Comparison of ENCODE assay signal across 1 cellular context in the genomic region with DNA sequence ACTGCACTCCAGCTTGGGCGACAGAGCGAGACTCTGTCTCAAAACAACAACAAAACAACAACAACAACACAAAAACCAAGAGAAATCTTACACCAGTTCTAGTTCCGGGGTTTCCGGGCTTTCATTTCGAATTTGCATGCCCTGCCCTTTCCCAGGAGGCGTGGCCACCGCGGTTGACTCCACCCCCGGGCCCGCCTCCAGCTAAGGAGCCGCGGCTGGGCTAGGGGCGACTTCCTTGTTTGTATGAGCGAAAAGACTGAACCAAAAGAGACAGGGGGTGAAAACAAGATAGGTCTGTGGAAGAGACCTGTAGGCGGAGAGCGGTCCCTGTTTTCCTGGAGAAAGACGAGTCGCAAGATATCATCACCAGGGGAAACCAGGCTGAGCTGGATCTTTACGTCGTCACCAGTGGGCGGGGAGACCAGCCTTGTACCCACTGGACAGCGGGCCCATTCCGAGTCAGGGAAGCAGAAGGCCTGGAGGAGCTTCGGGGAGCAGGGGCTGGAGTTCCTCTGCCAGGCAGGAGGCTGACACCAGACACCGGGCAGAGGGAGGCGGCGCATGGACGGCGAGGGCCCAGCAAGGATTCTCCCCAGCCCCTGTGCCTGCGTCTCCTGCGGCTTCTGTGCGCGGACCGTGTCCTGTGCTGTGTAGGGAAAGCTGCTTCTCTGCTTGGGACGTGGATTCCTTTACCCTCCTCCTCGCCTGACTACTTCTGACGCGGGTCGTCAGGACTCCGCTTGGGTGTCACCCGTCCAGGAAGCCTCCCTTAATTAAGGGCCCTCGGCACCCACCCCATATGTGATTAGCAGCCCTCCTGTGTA.
TF ChIP-seq lines count a peak whose summit lies in the region.

No MANE protein-coding gene starts in this region.

TF ChIP-seq in HepG2, 621 proteins besides CTCF, POLR2A, EP300 and RAD21 (continued from another document and continues in another):
- TF ChIP-seq, protein P1, sequence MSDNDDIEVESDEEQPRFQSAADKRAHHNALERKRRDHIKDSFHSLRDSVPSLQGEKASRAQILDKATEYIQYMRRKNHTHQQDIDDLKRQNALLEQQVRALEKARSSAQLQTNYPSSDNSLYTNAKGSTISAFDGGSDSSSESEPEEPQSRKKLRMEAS (IDR thresholded peaks at IDR 0.05) = peak; percentile 39
- TF ChIP-seq ELF1 (CRISPR knock-in tag; IDR thresholded peaks at IDR 0.05) (peak; percentile 92), DBP (CRISPR knock-in tag; IDR thresholded peaks at IDR 0.05; ENCODE audit: not compliant biosample characterization) (no peak), ZNF225 (CRISPR knock-in tag; IDR thresholded peaks at IDR 0.05) (no peak), ZNF280B (CRISPR knock-in tag; IDR thresholded peaks at IDR 0.05; ENCODE audit: borderline replicate concordance) (peak; percentile 72), ZMYM4 (CRISPR knock-in tag; IDR thresholded peaks at IDR 0.05) (peak; percentile 25; the same call in 1 of the 2 replicates), ELF3 (CRISPR knock-in tag; IDR thresholded peaks at IDR 0.05) (peak; percentile 90), ZNF775 (CRISPR knock-in tag; IDR thresholded peaks at IDR 0.05; ENCODE audit: borderline replicate concordance) (no peak), ZFP62 (CRISPR knock-in tag; IDR thresholded peaks at IDR 0.05) (no peak), PLRG1 (conservative IDR thresholded peaks at IDR 0.05) (no peak), NR2F1 (CRISPR knock-in tag; IDR thresholded peaks at IDR 0.05) (no peak), ZBTB42 (CRISPR knock-in tag; IDR thresholded peaks at IDR 0.05) (no peak), SIN3A (IDR thresholded peaks at IDR 0.05; ENCODE audit: borderline replicate concordance, low read depth, low read length) (peak; percentile 45; the same call in 1 of the 2 replicates), ZNF777 (CRISPR knock-in tag; IDR thresholded peaks at IDR 0.05) (peak; percentile 89), FOXA1 (IDR thresholded peaks at IDR 0.05) (no peak), FOXA1 (CRISPR knock-in tag; IDR thresholded peaks at IDR 0.05) (0 out of 2 replicates have a peak, but pooled peaks have one; percentile 2), ZNF205 (CRISPR knock-in tag; IDR thresholded peaks at IDR 0.05) (no peak), ELF4 (CRISPR knock-in tag; IDR thresholded peaks at IDR 0.05; ENCODE audit: borderline replicate concordance) (no peak), TEAD2 (CRISPR knock-in tag; IDR thresholded peaks at IDR 0.05) (no peak), ZNF414 (CRISPR knock-in tag; IDR thresholded peaks at IDR 0.05) (no peak), PHF5A (CRISPR knock-in tag; IDR thresholded peaks at IDR 0.05; ENCODE audit: low read depth, unreplicated experiment) (no peak), NRL (CRISPR knock-in tag; IDR thresholded peaks at IDR 0.05; ENCODE audit: borderline replicate concordance) (no peak; the same call in 1 of the 2 replicates), PRPF4 (IDR thresholded peaks at IDR 0.05; ENCODE audit: low read depth, low read length, poor library complexity, severe bottlenecking) (no peak), RELA (CRISPR knock-in tag; IDR thresholded peaks at IDR 0.05) (no peak), SMYD3 (CRISPR knock-in tag; IDR thresholded peaks at IDR 0.05) (0 out of 2 replicates have a peak, but pooled peaks have one; percentile 18), RFXAP (CRISPR knock-in tag; IDR thresholded peaks at IDR 0.05; ENCODE audit: borderline replicate concordance) (no peak), MAFF (IDR thresholded peaks at IDR 0.05; ENCODE audit: low read depth, low read length) (no peak), ZNF335 (CRISPR knock-in tag; IDR thresholded peaks at IDR 0.05) (0 out of 2 replicates have a peak, but pooled peaks have one; percentile 28), FOXM1 (CRISPR knock-in tag; IDR thresholded peaks at IDR 0.05) (no peak), NFYB (CRISPR knock-in tag; IDR thresholded peaks at IDR 0.05) (no peak; the same call in 1 of the 2 replicates), RFX1 (IDR thresholded peaks at IDR 0.05) (no peak), ZNF563 (CRISPR knock-in tag; IDR thresholded peaks at IDR 0.05) (no peak), HNF1A (IDR thresholded peaks at IDR 0.05; ENCODE audit: low read depth) (no peak), HNF1A (CRISPR knock-in tag; IDR thresholded peaks at IDR 0.05; ENCODE audit: borderline replicate concordance) (no peak), CBX1 (IDR thresholded peaks at IDR 0.05; ENCODE audit: low read depth) (no peak), ATF7 (IDR thresholded peaks at IDR 0.05) (no peak), ATF7 (CRISPR knock-in tag; IDR thresholded peaks at IDR 0.05) (no peak; the same call in 1 of the 2 replicates), KAT7 (CRISPR knock-in tag; IDR thresholded peaks at IDR 0.05; ENCODE audit: borderline replicate concordance) (peak; percentile 54; the same call in 1 of the 2 replicates), ESRRA (CRISPR knock-in tag; IDR thresholded peaks at IDR 0.05; ENCODE audit: low read depth) (no peak), ZSCAN9 (CRISPR knock-in tag; IDR thresholded peaks at IDR 0.05; ENCODE audit: borderline replicate concordance) (no peak), SP5 (CRISPR knock-in tag; IDR thresholded peaks at IDR 0.05; ENCODE audit: borderline replicate concordance, low read depth) (no peak; the same call in 1 of the 2 replicates), ZNF768 (CRISPR knock-in tag; IDR thresholded peaks at IDR 0.05) (peak; percentile 57; the same call in 1 of the 2 replicates), ZNF10 (CRISPR knock-in tag; IDR thresholded peaks at IDR 0.05; ENCODE audit: borderline replicate concordance, low read depth) (no peak), ZC3H13 (CRISPR knock-in tag; IDR thresholded peaks at IDR 0.05) (no peak), IRF2 (CRISPR knock-in tag; IDR thresholded peaks at IDR 0.05) (peak; percentile 48; the same call in 1 of the 2 replicates), ZNF691 (CRISPR knock-in tag; IDR thresholded peaks at IDR 0.05; ENCODE audit: borderline replicate concordance, low read depth) (no peak)
- TF ChIP-seq, protein P2, sequence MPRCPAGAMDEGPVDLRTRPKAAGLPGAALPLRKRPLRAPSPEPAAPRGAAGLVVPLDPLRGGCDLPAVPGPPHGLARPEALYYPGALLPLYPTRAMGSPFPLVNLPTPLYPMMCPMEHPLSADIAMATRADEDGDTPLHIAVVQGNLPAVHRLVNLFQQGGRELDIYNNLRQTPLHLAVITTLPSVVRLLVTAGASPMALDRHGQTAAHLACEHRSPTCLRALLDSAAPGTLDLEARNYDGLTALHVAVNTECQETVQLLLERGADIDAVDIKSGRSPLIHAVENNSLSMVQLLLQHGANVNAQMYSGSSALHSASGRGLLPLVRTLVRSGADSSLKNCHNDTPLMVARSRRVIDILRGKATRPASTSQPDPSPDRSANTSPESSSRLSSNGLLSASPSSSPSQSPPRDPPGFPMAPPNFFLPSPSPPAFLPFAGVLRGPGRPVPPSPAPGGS (CRISPR knock-in tag; IDR thresholded peaks at IDR 0.05) = peak; percentile 67
- TF ChIP-seq, protein P3, sequence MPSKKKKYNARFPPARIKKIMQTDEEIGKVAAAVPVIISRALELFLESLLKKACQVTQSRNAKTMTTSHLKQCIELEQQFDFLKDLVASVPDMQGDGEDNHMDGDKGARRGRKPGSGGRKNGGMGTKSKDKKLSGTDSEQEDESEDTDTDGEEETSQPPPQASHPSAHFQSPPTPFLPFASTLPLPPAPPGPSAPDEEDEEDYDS (CRISPR knock-in tag; IDR thresholded peaks at IDR 0.05) = peak; percentile 90
- TF ChIP-seq, protein P4, sequence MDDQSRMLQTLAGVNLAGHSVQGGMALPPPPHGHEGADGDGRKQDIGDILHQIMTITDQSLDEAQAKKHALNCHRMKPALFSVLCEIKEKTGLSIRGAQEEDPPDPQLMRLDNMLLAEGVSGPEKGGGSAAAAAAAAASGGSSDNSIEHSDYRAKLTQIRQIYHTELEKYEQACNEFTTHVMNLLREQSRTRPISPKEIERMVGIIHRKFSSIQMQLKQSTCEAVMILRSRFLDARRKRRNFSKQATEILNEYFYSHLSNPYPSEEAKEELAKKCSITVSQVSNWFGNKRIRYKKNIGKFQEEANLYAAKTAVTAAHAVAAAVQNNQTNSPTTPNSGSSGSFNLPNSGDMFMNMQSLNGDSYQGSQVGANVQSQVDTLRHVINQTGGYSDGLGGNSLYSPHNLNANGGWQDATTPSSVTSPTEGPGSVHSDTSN (CRISPR knock-in tag; IDR thresholded peaks at IDR 0.05; ENCODE audit: borderline replicate concordance) = no peak
- TF ChIP-seq, protein P5, sequence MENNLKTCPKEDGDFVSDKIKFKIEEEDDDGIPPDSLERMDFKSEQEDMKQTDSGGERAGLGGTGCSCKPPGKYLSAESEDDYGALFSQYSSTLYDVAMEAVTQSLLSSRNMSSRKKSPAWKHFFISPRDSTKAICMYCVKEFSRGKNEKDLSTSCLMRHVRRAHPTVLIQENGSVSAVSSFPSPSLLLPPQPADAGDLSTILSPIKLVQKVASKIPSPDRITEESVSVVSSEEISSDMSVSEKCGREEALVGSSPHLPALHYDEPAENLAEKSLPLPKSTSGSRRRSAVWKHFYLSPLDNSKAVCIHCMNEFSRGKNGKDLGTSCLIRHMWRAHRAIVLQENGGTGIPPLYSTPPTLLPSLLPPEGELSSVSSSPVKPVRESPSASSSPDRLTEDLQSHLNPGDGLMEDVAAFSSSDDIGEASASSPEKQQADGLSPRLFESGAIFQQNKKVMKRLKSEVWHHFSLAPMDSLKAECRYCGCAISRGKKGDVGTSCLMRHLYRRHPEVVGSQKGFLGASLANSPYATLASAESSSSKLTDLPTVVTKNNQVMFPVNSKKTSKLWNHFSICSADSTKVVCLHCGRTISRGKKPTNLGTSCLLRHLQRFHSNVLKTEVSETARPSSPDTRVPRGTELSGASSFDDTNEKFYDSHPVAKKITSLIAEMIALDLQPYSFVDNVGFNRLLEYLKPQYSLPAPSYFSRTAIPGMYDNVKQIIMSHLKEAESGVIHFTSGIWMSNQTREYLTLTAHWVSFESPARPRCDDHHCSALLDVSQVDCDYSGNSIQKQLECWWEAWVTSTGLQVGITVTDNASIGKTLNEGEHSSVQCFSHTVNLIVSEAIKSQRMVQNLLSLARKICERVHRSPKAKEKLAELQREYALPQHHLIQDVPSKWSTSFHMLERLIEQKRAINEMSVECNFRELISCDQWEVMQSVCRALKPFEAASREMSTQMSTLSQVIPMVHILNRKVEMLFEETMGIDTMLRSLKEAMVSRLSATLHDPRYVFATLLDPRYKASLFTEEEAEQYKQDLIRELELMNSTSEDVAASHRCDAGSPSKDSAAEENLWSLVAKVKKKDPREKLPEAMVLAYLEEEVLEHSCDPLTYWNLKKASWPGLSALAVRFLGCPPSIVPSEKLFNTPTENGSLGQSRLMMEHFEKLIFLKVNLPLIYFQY (CRISPR knock-in tag; IDR thresholded peaks at IDR 0.05; ENCODE audit: borderline replicate concordance) = no peak; the same call in 1 of the 2 replicates
